In the genomic region with DNA sequence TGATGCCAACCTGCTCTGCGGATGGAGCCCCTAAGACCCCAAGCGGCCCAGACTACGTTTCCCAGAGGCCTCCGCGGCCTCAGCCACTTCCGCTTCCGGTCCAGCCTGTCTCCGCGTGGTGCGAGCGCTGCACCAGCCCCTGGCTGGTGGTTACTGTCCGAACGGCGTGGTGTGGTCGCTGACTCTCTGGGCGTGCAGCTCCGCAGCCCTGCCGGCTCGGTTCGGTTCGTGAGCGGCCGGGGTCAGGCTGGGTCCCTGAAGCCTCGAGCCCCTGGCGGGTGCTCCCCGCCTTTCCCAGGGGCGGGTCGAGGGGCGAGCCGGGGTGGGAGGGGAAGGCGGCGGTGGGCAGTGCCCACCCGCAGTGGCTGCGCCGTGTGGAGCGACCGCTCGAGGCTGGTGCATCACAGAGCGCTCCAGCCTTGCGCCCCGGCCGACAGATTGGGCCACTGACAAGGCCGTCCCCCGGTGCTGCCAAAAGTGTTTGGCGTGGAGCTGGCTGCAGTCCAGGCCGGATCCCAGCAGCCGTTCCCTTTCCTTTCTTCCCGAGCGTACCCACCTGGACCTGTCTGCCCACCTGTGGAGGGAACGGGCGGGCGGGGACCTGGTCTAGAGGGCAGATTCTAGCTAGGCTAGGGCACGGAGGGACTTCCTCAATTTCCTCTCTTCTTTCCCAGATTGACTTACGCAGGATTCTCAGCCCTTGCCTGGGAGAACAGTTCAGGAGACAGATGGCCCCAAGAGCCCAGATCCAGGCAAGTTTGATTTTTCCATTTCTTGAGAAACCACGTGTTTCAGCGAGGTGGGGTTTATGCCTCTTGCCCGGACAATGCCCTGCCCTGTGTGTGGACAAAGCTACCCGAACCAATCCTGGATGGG, we compare ENCODE assay signal across 8 cellular contexts. TPM values are rescaled to one million over a fixed set of nuclear protein-coding genes. Genes with fewer than 3 reads are reported as not detected.
DNase-seq lines count a peak whose midpoint lies in the region; TF ChIP-seq lines count a peak whose summit lies in the region.

Gene ZNF485 (plus strand): TSS at position 116 of the 876 bp plus-strand sequence. CDS start 613 bp downstream, at position 729.

- H3K4me3 ChIP-seq in MM.1S (ENCODE audit: low read length) (peak within 1 kb of the TSS; percentile 70), ascending aorta (peak within 1 kb of the TSS; percentile 72 to 97), vagina (peak within 1 kb of the TSS; percentile 81 to 96)

- H3K27me3 ChIP-seq in MM.1S (replicated peaks; ENCODE audit: insufficient read depth, low read length) (no peaks in the 10 kb centered on the region), ascending aorta (no peaks in the 10 kb centered on the region), vagina (no peaks in the 10 kb centered on the region)

- H3K9me3 ChIP-seq in MM.1S (replicated peaks; ENCODE audit: insufficient read depth, low read length) = no peaks in the 10 kb centered on the region
- no peaks in the 10 kb centered on the region for H3K9me3 ChIP-seq in ascending aorta
- H3K9me3 ChIP-seq in vagina = no peaks in the 10 kb centered on the region

- intact Hi-C loops in ascending aorta (cut with DNase I) = loop anchor here (2.0 kb wide), 2 partner anchors 32 to 42 kb away; partner anchors contain the start of genes ZNF239 and ZNF32
- intact Hi-C loops in vagina (cut with DNase I) = no loop called here

- no peak for TF ChIP-seq CTCF in MM.1S (IDR thresholded peaks at IDR 0.05; ENCODE audit: low read length)
- peak in 1 of 3 experiments; percentile 2 for TF ChIP-seq CTCF in ascending aorta (IDR thresholded peaks at IDR 0.05)
- TF ChIP-seq CTCF in vagina (IDR thresholded peaks at IDR 0.05) = no peak

- H3K27ac ChIP-seq in MM.1S (ENCODE audit: low read length) = no peak within 1 kb of the TSS
- H3K27ac ChIP-seq in ascending aorta = peak within 1 kb of the TSS; percentile 41 to 54
- peak within 1 kb of the TSS; percentile 74 for H3K27ac ChIP-seq in vagina

- H3K4me2 ChIP-seq in MM.1S (ENCODE audit: low read depth, low read length) = peak within 1 kb of the TSS; percentile 78

- TF ChIP-seq POLR2A in GM10847 (IDR thresholded peaks at IDR 0.05; ENCODE audit: extremely low read depth, insufficient read length) (peak; percentile 84), vagina (IDR thresholded peaks at IDR 0.05) (no peak)

- H3F3A ChIP-seq in MM.1S (ENCODE audit: insufficient read depth, low read length) = no peaks in the 10 kb centered on the region

- H3K79me2 ChIP-seq in MM.1S (ENCODE audit: low read length) = no peaks in the 10 kb centered on the region

- DNase-seq in HCEC 1CT (peak; percentile 73), MM.1S (peak; percentile 68), T-helper 2 cell (peak; percentile 18 to 72 (median 39)), ascending aorta (ENCODE audit: low spot score in 2 of 2) (peak in 1 of 2 donors; percentile 79), hepatic stellate cell (ENCODE audit: low spot score) (peak; percentile 83), putamen (ENCODE audit: low spot score) (peak; percentile 74), vagina (ENCODE audit: extremely low spot score in 2 of 2) (no peak)

- H3K9me2 ChIP-seq in MM.1S (replicated peaks; ENCODE audit: insufficient read depth, low read length) = no peaks in the 10 kb centered on the region

- H3K4me1 ChIP-seq in MM.1S (ENCODE audit: low read length) = peaks cover 9% of the 10 kb centered on the region; the same call in 1 of the 2 replicates
- H3K4me1 ChIP-seq in ascending aorta = peaks cover 0 to 10% of the 10 kb centered on the region in 2 donors
- peaks cover 8% of the 10 kb centered on the region for H3K4me1 ChIP-seq in vagina

- H2AFZ ChIP-seq in MM.1S (ENCODE audit: low read length) = peak within 1 kb of the TSS; percentile 89

- H3K36me3 ChIP-seq in MM.1S (replicated peaks; ENCODE audit: insufficient read depth, low read length) (no peaks in the 10 kb centered on the region), ascending aorta (peaks cover 0 to 25% of the 10 kb centered on the region in 2 donors), vagina (peaks cover 0 to 18% of the 10 kb centered on the region in 2 donors)

- H4K20me1 ChIP-seq in MM.1S (ENCODE audit: insufficient read depth, low read length) = no peaks in the 10 kb centered on the region

- H3K9ac ChIP-seq in MM.1S (ENCODE audit: low read length) = peak within 1 kb of the TSS; percentile 63; the same call in 1 of the 2 replicates

RNA-seq across cellular contexts. Expression of gene ZNF485, which starts in this region (rescaled TPM):
- 0.43 TPM for total RNA-seq in ascending aorta
- 5.4 TPM for total RNA-seq in vagina

Comparison
In these comparisons a context has a peak if more than half of its experiments do, and no peak if none do; other contexts are left out.
1. DNase-seq: peak in HCEC 1CT (single experiment), MM.1S (single experiment), T-helper 2 cell (5 of 5), hepatic stellate cell (single experiment) and putamen (single experiment); none in vagina (0 of 2).
2. Peak in every context shown above with its lines, with median percentiles within 50 percentile points of each other: H3K4me3 ChIP-seq.